Comparison of ENCODE assay signal across 2 cellular contexts in the genomic region with DNA sequence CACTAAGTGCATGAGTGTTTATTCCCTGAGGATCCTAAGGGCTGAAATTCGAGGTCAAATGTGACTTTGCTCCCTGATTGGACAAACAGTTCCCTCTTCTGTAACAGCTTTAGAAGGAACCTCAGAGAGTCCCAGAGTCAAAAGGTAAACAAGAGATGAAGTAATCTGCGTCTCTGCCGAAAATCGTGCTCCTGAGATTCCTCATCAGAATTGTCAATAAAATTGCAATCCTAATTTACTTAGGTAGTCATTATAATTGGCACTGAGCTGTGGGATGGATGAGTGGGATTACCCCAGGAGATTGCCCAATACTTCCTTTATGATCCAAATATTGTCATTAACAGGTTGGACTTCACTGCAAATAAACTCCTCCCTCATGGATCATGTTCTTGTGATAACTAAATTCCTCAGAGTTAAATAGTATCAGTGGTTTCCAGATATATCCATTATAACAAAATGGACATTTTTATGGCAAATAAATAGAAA.
TF ChIP-seq lines count a peak whose summit lies in the region.

No MANE protein-coding gene starts in this region.

TF ChIP-seq in HEK293T, 16 proteins besides CTCF, POLR2A, EP300 and RAD21 (continued from another document):
- TF ChIP-seq, protein P1, sequence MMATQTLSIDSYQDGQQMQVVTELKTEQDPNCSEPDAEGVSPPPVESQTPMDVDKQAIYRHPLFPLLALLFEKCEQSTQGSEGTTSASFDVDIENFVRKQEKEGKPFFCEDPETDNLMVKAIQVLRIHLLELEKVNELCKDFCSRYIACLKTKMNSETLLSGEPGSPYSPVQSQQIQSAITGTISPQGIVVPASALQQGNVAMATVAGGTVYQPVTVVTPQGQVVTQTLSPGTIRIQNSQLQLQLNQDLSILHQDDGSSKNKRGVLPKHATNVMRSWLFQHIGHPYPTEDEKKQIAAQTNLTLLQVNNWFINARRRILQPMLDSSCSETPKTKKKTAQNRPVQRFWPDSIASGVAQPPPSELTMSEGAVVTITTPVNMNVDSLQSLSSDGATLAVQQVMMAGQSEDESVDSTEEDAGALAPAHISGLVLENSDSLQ (IDR thresholded peaks at IDR 0.05) = no peak
- no peak for TF ChIP-seq SP1 (IDR thresholded peaks at IDR 0.05)
- no peak for TF ChIP-seq HDGF (IDR thresholded peaks at IDR 0.05; ENCODE audit: borderline replicate concordance)
- TF ChIP-seq SUZ12 (IDR thresholded peaks at IDR 0.05) = no peak
- TF ChIP-seq BHLHE40 (IDR thresholded peaks at IDR 0.05; ENCODE audit: borderline replicate concordance) = no peak
- no peak for TF ChIP-seq CTBP1 (IDR thresholded peaks at IDR 0.05; ENCODE audit: borderline replicate concordance)
- TF ChIP-seq LEF1 (IDR thresholded peaks at IDR 0.05; ENCODE audit: borderline replicate concordance) = no peak
- TF ChIP-seq L3MBTL2 (conservative IDR thresholded peaks at IDR 0.05) = no peak
- no peak for TF ChIP-seq FOXM1 (IDR thresholded peaks at IDR 0.05; ENCODE audit: borderline replicate concordance)
- TF ChIP-seq FOXA1 (IDR thresholded peaks at IDR 0.05) = no peak
- no peak for TF ChIP-seq ARNT (IDR thresholded peaks at IDR 0.05)
- TF ChIP-seq NFRKB (IDR thresholded peaks at IDR 0.05) = no peak
- no peak for TF ChIP-seq ZNF384 (IDR thresholded peaks at IDR 0.05)
TF ChIP-seq in HEK293T: peak in this region for 0.

TF ChIP-seq in GM12878, 131 proteins besides CTCF, POLR2A, EP300 and RAD21 (continued from another document):
- TF ChIP-seq, protein P2, sequence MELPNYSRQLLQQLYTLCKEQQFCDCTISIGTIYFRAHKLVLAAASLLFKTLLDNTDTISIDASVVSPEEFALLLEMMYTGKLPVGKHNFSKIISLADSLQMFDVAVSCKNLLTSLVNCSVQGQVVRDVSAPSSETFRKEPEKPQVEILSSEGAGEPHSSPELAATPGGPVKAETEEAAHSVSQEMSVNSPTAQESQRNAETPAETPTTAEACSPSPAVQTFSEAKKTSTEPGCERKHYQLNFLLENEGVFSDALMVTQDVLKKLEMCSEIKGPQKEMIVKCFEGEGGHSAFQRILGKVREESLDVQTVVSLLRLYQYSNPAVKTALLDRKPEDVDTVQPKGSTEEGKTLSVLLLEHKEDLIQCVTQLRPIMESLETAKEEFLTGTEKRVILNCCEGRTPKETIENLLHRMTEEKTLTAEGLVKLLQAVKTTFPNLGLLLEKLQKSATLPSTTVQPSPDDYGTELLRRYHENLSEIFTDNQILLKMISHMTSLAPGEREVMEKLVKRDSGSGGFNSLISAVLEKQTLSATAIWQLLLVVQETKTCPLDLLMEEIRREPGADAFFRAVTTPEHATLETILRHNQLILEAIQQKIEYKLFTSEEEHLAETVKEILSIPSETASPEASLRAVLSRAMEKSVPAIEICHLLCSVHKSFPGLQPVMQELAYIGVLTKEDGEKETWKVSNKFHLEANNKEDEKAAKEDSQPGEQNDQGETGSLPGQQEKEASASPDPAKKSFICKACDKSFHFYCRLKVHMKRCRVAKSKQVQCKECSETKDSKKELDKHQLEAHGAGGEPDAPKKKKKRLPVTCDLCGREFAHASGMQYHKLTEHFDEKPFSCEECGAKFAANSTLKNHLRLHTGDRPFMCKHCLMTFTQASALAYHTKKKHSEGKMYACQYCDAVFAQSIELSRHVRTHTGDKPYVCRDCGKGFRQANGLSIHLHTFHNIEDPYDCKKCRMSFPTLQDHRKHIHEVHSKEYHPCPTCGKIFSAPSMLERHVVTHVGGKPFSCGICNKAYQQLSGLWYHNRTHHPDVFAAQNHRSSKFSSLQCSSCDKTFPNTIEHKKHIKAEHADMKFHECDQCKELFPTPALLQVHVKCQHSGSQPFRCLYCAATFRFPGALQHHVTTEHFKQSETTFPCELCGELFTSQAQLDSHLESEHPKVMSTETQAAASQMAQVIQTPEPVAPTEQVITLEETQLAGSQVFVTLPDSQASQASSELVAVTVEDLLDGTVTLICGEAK (IDR thresholded peaks at IDR 0.05; ENCODE audit: borderline replicate concordance) = no peak
- no peak for TF ChIP-seq EED (IDR thresholded peaks at IDR 0.05; ENCODE audit: low read depth)
- TF ChIP-seq RCOR1 (conservative IDR thresholded peaks at IDR 0.05; ENCODE audit: low read depth, low read length) = no peak
- no peak for TF ChIP-seq MXI1 (IDR thresholded peaks at IDR 0.05; ENCODE audit: low read depth, low read length)
- TF ChIP-seq, protein P3, sequence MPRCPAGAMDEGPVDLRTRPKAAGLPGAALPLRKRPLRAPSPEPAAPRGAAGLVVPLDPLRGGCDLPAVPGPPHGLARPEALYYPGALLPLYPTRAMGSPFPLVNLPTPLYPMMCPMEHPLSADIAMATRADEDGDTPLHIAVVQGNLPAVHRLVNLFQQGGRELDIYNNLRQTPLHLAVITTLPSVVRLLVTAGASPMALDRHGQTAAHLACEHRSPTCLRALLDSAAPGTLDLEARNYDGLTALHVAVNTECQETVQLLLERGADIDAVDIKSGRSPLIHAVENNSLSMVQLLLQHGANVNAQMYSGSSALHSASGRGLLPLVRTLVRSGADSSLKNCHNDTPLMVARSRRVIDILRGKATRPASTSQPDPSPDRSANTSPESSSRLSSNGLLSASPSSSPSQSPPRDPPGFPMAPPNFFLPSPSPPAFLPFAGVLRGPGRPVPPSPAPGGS (IDR thresholded peaks at IDR 0.05; ENCODE audit: borderline replicate concordance, insufficient read depth, low read depth, low read length, poor library complexity, severe bottlenecking) = no peak
- no peak for TF ChIP-seq ZNF24 (IDR thresholded peaks at IDR 0.05)
- TF ChIP-seq MEF2A (IDR thresholded peaks at IDR 0.05; ENCODE audit: insufficient read depth, low read depth, low read length) = no peak
